Comparison of ENCODE assay signal across 1 cellular context in the genomic region with DNA sequence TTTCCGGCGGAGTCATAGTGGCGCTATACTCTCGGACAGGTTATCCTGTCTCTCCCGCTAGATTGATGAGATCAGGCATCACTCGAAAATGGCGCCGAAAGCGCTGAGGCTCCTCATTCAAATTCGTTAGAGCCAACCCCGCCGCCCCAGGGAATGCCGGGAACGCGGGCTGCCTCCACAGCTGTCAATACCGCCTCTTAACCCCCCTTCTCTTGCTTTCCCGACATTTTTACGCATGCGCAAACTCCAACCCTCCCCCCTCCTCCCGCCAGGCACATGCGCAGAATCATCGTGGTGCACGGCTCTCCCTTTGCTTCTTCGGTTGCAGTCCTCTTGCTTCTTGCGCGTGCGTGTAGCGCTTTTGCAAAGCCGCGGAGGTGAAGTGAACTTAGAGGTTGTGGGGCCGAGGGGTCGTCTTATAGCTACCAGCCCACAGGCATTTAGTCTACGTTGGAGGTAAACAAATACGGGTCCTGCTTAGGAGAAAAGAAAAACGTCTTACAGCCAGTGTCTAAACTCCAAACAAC.
TF ChIP-seq lines count a peak whose summit lies in the region.

No MANE protein-coding gene starts in this region.

TF ChIP-seq in K562, 482 proteins besides CTCF, POLR2A, EP300 and RAD21 (continued from another document and continues in another):
- TF ChIP-seq, protein P1, sequence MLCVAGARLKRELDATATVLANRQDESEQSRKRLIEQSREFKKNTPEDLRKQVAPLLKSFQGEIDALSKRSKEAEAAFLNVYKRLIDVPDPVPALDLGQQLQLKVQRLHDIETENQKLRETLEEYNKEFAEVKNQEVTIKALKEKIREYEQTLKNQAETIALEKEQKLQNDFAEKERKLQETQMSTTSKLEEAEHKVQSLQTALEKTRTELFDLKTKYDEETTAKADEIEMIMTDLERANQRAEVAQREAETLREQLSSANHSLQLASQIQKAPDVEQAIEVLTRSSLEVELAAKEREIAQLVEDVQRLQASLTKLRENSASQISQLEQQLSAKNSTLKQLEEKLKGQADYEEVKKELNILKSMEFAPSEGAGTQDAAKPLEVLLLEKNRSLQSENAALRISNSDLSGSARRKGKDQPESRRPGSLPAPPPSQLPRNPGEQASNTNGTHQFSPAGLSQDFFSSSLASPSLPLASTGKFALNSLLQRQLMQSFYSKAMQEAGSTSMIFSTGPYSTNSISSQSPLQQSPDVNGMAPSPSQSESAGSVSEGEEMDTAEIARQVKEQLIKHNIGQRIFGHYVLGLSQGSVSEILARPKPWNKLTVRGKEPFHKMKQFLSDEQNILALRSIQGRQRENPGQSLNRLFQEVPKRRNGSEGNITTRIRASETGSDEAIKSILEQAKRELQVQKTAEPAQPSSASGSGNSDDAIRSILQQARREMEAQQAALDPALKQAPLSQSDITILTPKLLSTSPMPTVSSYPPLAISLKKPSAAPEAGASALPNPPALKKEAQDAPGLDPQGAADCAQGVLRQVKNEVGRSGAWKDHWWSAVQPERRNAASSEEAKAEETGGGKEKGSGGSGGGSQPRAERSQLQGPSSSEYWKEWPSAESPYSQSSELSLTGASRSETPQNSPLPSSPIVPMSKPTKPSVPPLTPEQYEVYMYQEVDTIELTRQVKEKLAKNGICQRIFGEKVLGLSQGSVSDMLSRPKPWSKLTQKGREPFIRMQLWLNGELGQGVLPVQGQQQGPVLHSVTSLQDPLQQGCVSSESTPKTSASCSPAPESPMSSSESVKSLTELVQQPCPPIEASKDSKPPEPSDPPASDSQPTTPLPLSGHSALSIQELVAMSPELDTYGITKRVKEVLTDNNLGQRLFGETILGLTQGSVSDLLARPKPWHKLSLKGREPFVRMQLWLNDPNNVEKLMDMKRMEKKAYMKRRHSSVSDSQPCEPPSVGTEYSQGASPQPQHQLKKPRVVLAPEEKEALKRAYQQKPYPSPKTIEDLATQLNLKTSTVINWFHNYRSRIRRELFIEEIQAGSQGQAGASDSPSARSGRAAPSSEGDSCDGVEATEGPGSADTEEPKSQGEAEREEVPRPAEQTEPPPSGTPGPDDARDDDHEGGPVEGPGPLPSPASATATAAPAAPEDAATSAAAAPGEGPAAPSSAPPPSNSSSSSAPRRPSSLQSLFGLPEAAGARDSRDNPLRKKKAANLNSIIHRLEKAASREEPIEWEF (CRISPR knock-in tag; IDR thresholded peaks at IDR 0.05), result no peak
- TF ChIP-seq GATAD2A (IDR thresholded peaks at IDR 0.05), result no peak
- TF ChIP-seq ZNF589 (CRISPR knock-in tag; IDR thresholded peaks at IDR 0.05; ENCODE audit: low read depth), result no peak
- peak; percentile 26 for TF ChIP-seq KDM5B (IDR thresholded peaks at IDR 0.05; ENCODE audit: insufficient replicate concordance, low read depth, low read length)
- TF ChIP-seq NFYB (IDR thresholded peaks at IDR 0.05; ENCODE audit: extremely low read depth, insufficient read length), result no peak
- TF ChIP-seq NCOA4 (IDR thresholded peaks at IDR 0.05; ENCODE audit: partially characterized antibody), result no peak
- TF ChIP-seq CREB1 (IDR thresholded peaks at IDR 0.05), result no peak
- no peak for TF ChIP-seq CREB1 (CRISPR knock-in tag; IDR thresholded peaks at IDR 0.05)
- TF ChIP-seq, protein P2, sequence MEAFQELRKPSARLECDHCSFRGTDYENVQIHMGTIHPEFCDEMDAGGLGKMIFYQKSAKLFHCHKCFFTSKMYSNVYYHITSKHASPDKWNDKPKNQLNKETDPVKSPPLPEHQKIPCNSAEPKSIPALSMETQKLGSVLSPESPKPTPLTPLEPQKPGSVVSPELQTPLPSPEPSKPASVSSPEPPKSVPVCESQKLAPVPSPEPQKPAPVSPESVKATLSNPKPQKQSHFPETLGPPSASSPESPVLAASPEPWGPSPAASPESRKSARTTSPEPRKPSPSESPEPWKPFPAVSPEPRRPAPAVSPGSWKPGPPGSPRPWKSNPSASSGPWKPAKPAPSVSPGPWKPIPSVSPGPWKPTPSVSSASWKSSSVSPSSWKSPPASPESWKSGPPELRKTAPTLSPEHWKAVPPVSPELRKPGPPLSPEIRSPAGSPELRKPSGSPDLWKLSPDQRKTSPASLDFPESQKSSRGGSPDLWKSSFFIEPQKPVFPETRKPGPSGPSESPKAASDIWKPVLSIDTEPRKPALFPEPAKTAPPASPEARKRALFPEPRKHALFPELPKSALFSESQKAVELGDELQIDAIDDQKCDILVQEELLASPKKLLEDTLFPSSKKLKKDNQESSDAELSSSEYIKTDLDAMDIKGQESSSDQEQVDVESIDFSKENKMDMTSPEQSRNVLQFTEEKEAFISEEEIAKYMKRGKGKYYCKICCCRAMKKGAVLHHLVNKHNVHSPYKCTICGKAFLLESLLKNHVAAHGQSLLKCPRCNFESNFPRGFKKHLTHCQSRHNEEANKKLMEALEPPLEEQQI (IDR thresholded peaks at IDR 0.05), result no peak
- no peak for TF ChIP-seq ZNF146 (CRISPR knock-in tag; IDR thresholded peaks at IDR 0.05; ENCODE audit: unreplicated experiment)
- TF ChIP-seq, protein P3, sequence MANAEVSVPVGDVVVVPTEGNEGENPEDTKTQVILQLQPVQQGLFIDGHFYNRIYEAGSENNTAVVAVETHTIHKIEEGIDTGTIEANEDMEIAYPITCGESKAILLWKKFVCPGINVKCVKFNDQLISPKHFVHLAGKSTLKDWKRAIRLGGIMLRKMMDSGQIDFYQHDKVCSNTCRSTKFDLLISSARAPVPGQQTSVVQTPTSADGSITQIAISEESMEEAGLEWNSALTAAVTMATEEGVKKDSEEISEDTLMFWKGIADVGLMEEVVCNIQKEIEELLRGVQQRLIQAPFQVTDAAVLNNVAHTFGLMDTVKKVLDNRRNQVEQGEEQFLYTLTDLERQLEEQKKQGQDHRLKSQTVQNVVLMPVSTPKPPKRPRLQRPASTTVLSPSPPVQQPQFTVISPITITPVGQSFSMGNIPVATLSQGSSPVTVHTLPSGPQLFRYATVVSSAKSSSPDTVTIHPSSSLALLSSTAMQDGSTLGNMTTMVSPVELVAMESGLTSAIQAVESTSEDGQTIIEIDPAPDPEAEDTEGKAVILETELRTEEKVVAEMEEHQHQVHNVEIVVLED (CRISPR knock-in tag; IDR thresholded peaks at IDR 0.05), result no peak
- TF ChIP-seq EGR1 (conservative IDR thresholded peaks at IDR 0.05), result no peak; the same call in 1 of the 2 replicates
- TF ChIP-seq ZNF3 (CRISPR knock-in tag; IDR thresholded peaks at IDR 0.05), result no peak
- 0 out of 2 replicates have a peak, but pooled peaks have one; percentile 1 for TF ChIP-seq SMARCE1 (IDR thresholded peaks at IDR 0.05)
- no peak for TF ChIP-seq ESRRA (IDR thresholded peaks at IDR 0.05; ENCODE audit: borderline replicate concordance, low read depth)
- TF ChIP-seq, protein P4, sequence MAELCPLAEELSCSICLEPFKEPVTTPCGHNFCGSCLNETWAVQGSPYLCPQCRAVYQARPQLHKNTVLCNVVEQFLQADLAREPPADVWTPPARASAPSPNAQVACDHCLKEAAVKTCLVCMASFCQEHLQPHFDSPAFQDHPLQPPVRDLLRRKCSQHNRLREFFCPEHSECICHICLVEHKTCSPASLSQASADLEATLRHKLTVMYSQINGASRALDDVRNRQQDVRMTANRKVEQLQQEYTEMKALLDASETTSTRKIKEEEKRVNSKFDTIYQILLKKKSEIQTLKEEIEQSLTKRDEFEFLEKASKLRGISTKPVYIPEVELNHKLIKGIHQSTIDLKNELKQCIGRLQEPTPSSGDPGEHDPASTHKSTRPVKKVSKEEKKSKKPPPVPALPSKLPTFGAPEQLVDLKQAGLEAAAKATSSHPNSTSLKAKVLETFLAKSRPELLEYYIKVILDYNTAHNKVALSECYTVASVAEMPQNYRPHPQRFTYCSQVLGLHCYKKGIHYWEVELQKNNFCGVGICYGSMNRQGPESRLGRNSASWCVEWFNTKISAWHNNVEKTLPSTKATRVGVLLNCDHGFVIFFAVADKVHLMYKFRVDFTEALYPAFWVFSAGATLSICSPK (IDR thresholded peaks at IDR 0.05; ENCODE audit: borderline replicate concordance), result no peak
- TF ChIP-seq ZSCAN32 (CRISPR knock-in tag; IDR thresholded peaks at IDR 0.05), result no peak
- TF ChIP-seq, protein P5, sequence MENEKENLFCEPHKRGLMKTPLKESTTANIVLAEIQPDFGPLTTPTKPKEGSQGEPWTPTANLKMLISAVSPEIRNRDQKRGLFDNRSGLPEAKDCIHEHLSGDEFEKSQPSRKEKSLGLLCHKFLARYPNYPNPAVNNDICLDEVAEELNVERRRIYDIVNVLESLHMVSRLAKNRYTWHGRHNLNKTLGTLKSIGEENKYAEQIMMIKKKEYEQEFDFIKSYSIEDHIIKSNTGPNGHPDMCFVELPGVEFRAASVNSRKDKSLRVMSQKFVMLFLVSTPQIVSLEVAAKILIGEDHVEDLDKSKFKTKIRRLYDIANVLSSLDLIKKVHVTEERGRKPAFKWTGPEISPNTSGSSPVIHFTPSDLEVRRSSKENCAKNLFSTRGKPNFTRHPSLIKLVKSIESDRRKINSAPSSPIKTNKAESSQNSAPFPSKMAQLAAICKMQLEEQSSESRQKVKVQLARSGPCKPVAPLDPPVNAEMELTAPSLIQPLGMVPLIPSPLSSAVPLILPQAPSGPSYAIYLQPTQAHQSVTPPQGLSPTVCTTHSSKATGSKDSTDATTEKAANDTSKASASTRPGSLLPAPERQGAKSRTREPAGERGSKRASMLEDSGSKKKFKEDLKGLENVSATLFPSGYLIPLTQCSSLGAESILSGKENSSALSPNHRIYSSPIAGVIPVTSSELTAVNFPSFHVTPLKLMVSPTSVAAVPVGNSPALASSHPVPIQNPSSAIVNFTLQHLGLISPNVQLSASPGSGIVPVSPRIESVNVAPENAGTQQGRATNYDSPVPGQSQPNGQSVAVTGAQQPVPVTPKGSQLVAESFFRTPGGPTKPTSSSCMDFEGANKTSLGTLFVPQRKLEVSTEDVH (IDR thresholded peaks at IDR 0.05; ENCODE audit: low read depth, partially characterized antibody), result peak; percentile 11
- TF ChIP-seq NRF1 (conservative IDR thresholded peaks at IDR 0.05 in 1 of 2, IDR thresholded peaks at IDR 0.05 in 1 of 2), result peak; percentile 98
- no peak for TF ChIP-seq HDAC6 (IDR thresholded peaks at IDR 0.05; ENCODE audit: low read depth, low read length)
- TF ChIP-seq POLR2H (tag; IDR thresholded peaks at IDR 0.05; ENCODE audit: low read depth), result peak; percentile 86
- TF ChIP-seq EP400 (IDR thresholded peaks at IDR 0.05), result peak; percentile 93
- TF ChIP-seq SOX6 (IDR thresholded peaks at IDR 0.05), result no peak
- TF ChIP-seq MTA3 (IDR thresholded peaks at IDR 0.05; ENCODE audit: borderline replicate concordance), result no peak
- TF ChIP-seq, protein P6, sequence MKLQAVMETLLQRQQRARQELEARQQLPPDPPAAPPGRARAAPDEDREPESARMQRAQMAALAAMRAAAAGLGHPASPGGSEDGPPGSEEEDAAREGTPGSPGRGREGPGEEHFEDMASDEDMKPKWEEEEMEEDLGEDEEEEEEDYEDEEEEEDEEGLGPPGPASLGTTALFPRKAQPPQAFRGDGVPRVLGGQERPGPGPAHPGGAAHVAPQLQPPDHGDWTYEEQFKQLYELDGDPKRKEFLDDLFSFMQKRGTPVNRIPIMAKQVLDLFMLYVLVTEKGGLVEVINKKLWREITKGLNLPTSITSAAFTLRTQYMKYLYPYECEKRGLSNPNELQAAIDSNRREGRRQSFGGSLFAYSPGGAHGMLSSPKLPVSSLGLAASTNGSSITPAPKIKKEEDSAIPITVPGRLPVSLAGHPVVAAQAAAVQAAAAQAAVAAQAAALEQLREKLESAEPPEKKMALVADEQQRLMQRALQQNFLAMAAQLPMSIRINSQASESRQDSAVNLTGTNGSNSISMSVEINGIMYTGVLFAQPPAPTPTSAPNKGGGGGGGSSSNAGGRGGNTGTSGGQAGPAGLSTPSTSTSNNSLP (IDR thresholded peaks at IDR 0.05; ENCODE audit: borderline replicate concordance, low read depth, low read length), result no peak
- no peak for TF ChIP-seq IFI16 (CRISPR knock-in tag; IDR thresholded peaks at IDR 0.05)
- no peak for TF ChIP-seq GABPB1 (CRISPR knock-in tag; IDR thresholded peaks at IDR 0.05)
- peak; percentile 66 for TF ChIP-seq SUPT5H (IDR thresholded peaks at IDR 0.05)
- TF ChIP-seq ZNF766 (CRISPR knock-in tag; conservative IDR thresholded peaks at IDR 0.05), result no peak
- TF ChIP-seq FOSL1 (tag; conservative IDR thresholded peaks at IDR 0.05), result no peak
- TF ChIP-seq, protein P7, sequence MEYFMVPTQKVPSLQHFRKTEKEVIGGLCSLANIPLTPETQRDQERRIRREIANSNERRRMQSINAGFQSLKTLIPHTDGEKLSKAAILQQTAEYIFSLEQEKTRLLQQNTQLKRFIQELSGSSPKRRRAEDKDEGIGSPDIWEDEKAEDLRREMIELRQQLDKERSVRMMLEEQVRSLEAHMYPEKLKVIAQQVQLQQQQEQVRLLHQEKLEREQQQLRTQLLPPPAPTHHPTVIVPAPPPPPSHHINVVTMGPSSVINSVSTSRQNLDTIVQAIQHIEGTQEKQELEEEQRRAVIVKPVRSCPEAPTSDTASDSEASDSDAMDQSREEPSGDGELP (CRISPR knock-in tag; IDR thresholded peaks at IDR 0.05; ENCODE audit: borderline replicate concordance), result peak; percentile 97
- TF ChIP-seq NR2C2 (CRISPR knock-in tag; IDR thresholded peaks at IDR 0.05), result no peak
- peak; percentile 28; the same call in 1 of the 2 replicates for TF ChIP-seq NR2C2 (tag; IDR thresholded peaks at IDR 0.05)
- peak; percentile 36; the same call in 1 of the 2 replicates for TF ChIP-seq POLR2AphosphoS2 (IDR thresholded peaks at IDR 0.05; ENCODE audit: low read length)
- TF ChIP-seq L3MBTL2 (IDR thresholded peaks at IDR 0.05), result peak; percentile 63; the same call in 1 of the 2 replicates
- TF ChIP-seq, protein P8, sequence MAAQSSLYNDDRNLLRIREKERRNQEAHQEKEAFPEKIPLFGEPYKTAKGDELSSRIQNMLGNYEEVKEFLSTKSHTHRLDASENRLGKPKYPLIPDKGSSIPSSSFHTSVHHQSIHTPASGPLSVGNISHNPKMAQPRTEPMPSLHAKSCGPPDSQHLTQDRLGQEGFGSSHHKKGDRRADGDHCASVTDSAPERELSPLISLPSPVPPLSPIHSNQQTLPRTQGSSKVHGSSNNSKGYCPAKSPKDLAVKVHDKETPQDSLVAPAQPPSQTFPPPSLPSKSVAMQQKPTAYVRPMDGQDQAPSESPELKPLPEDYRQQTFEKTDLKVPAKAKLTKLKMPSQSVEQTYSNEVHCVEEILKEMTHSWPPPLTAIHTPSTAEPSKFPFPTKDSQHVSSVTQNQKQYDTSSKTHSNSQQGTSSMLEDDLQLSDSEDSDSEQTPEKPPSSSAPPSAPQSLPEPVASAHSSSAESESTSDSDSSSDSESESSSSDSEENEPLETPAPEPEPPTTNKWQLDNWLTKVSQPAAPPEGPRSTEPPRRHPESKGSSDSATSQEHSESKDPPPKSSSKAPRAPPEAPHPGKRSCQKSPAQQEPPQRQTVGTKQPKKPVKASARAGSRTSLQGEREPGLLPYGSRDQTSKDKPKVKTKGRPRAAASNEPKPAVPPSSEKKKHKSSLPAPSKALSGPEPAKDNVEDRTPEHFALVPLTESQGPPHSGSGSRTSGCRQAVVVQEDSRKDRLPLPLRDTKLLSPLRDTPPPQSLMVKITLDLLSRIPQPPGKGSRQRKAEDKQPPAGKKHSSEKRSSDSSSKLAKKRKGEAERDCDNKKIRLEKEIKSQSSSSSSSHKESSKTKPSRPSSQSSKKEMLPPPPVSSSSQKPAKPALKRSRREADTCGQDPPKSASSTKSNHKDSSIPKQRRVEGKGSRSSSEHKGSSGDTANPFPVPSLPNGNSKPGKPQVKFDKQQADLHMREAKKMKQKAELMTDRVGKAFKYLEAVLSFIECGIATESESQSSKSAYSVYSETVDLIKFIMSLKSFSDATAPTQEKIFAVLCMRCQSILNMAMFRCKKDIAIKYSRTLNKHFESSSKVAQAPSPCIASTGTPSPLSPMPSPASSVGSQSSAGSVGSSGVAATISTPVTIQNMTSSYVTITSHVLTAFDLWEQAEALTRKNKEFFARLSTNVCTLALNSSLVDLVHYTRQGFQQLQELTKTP (IDR thresholded peaks at IDR 0.05; ENCODE audit: low read depth in 1 of 2, partially characterized antibody in 2 of 2), result no peak
- TF ChIP-seq STAG1 (CRISPR knock-in tag; IDR thresholded peaks at IDR 0.05; ENCODE audit: borderline replicate concordance), result no peak
- peak in 1 of 2 experiments; percentile 28; a peak in 1 of 4 replicates for TF ChIP-seq SIN3A (IDR thresholded peaks at IDR 0.05; ENCODE audit: borderline replicate concordance in 2 of 2, control insufficient read depth in 1 of 2, low read depth in 2 of 2, low read length in 2 of 2)
